Comparison of ENCODE assay signal across 10 cellular contexts in genomic region chr3:37183375-37183831, GRCh38. TPM values are rescaled to one million over a fixed set of nuclear protein-coding genes. Genes with fewer than 3 reads are reported as not detected.
A peak's percentile ranks its signal among the peaks of the same experiment; 100 is the strongest.
DNase-seq lines count a peak whose midpoint lies in the region; ATAC-seq and TF ChIP-seq lines count a peak whose summit lies in the region.
"Had no signal": no experiment of that assay in that cellular context is flagged by ENCODE, and none has a peak within 500 bp of the region (broad histone marks: within the 10 kb centered on the region; RNA-seq: fewer than 3 reads in every experiment).

No MANE protein-coding gene starts in this region.

- H3K9me3 ChIP-seq in upper lobe of right lung: no peaks in the 10 kb centered on the region
- no peaks in the 10 kb centered on the region for H3K9me3 ChIP-seq in WERI-Rb-1 (ENCODE audit: severe bottlenecking)
- H3K9me3 ChIP-seq in CD4-positive, alpha-beta memory T cell (ENCODE audit: control insufficient read depth in 1 of 2, low read length in 2 of 2): no peaks in the 10 kb centered on the region

- POLR2A ChIA-PET in CD4-positive, alpha-beta memory T cell (lab: Charles Lee; ENCODE audit: partially characterized antibody): no interaction called here

- H3K4me3 ChIP-seq in choroid plexus epithelial cell (ENCODE audit: low read depth, low read length): no peak overlapping the region
- H3K4me3 ChIP-seq in upper lobe of right lung: no peak overlapping the region
- H3K4me3 ChIP-seq in WERI-Rb-1 (ENCODE audit: low read depth, low read length): no peak overlapping the region
- no peak overlapping the region for H3K4me3 ChIP-seq in CD4-positive, alpha-beta memory T cell (ENCODE audit: low read length in 2 of 2)

- H3K27ac Mint-ChIP-seq in CD4-positive, alpha-beta memory T cell: peak overlapping the region in 1 of 7 donors; percentile 6

- CTCF ChIA-PET in CD4-positive, alpha-beta memory T cell (lab: Charles Lee; ENCODE audit: partially characterized antibody): interaction anchor here (1.5 kb wide), 1 partner anchor 30 kb away, joined by 5 read pairs; no protein-coding TSS in a partner anchor

- H3K4me3 Mint-ChIP-seq in CD4-positive, alpha-beta memory T cell: no peak overlapping the region

- H3K9me3 Mint-ChIP-seq in CD4-positive, alpha-beta memory T cell: no peaks in the 10 kb centered on the region

- H3K27me3 Mint-ChIP-seq in CD4-positive, alpha-beta memory T cell: no peaks in the 10 kb centered on the region

- ATAC-seq in upper lobe of right lung: peak; percentile 72

- peaks cover under 1 to 15% (median 7%) of the 10 kb centered on the region in 4 donors for H3K4me1 Mint-ChIP-seq in CD4-positive, alpha-beta memory T cell

- no peaks in the 10 kb centered on the region for H3K27me3 ChIP-seq in upper lobe of right lung
- no peaks in the 10 kb centered on the region for H3K27me3 ChIP-seq in WERI-Rb-1 (ENCODE audit: insufficient read depth, low read depth, severe bottlenecking)
- H3K27me3 ChIP-seq in CD4-positive, alpha-beta memory T cell (ENCODE audit: insufficient read depth, low read length): no peaks in the 10 kb centered on the region

- DNase-seq in LoVo (ENCODE audit: low spot score) (peak; percentile 39), choroid plexus epithelial cell (ENCODE audit: low read depth) (peak; percentile 93), medulla oblongata (ENCODE audit: extremely low spot score) (peak; percentile 84), upper lobe of right lung (no peak), WERI-Rb-1 (no peak), NCI-H748 (lab: John Stamatoyannopoulos, UW; ENCODE audit: unreplicated experiment) (no peak)
- DNase-seq in NK-92 treated with Interleukin-12 subunit alpha and Interleukin-12 subunit beta, amount 100 ng/mL, for 24 hours (lab: John Stamatoyannopoulos, UW): no peak
- DNase-seq in CD4-positive, alpha-beta memory T cell: no peak
- DNase-seq: stimulated activated CD4-positive, alpha-beta T cell treated with anti-CD3 and anti-CD28 coated beads, Interleukin-1b, Interleukin-23, amount 100 ng/mL, for 48 hours; T-helper 1 cell had no signal

- peak overlapping the region; percentile 33 for H3K27ac ChIP-seq in upper lobe of right lung
- H3K27ac ChIP-seq in WERI-Rb-1: no peak overlapping the region
- H3K27ac ChIP-seq in CD4-positive, alpha-beta memory T cell (ENCODE audit: low read depth, low read length): no peak overlapping the region

- peaks cover 15% of the 10 kb centered on the region for H3K4me1 ChIP-seq in upper lobe of right lung
- H3K4me1 ChIP-seq in CD4-positive, alpha-beta memory T cell (ENCODE audit: insufficient read depth, low read length): peaks cover 13% of the 10 kb centered on the region

- intact Hi-C loops in upper lobe of right lung (cut with DNase I): no loop called here
- intact Hi-C loops in CD4-positive, alpha-beta memory T cell (cut with micrococcal nuclease): no loop called here

- H3K36me3 ChIP-seq in upper lobe of right lung (no peaks in the 10 kb centered on the region), WERI-Rb-1 (no peaks in the 10 kb centered on the region)
- no peaks in the 10 kb centered on the region for H3K36me3 ChIP-seq in CD4-positive, alpha-beta memory T cell (ENCODE audit: insufficient read depth, low read length)

- TF ChIP-seq CTCF in choroid plexus epithelial cell (conservative IDR thresholded peaks at IDR 0.05; ENCODE audit: low read depth, low read length) (no peak), upper lobe of right lung (IDR thresholded peaks at IDR 0.05) (no peak), WERI-Rb-1 (IDR thresholded peaks at IDR 0.05; ENCODE audit: low read depth, low read length) (no peak)

- no peaks in the 10 kb centered on the region for H3K36me3 Mint-ChIP-seq in CD4-positive, alpha-beta memory T cell

RNA-seq across cellular contexts. Expression of gene LRRFIP2, which starts 9.0 kb away (rescaled TPM):
- 50.3 TPM for total RNA-seq in upper lobe of right lung
- 10 to 100 TPM; 27.3 to 29.6 TPM for total RNA-seq in CD4-positive, alpha-beta memory T cell
- polyA plus RNA-seq in CD4-positive, alpha-beta memory T cell: 10 to 100 TPM in 1 of 2 donors, 1 to 10 TPM in 1; 8.2 to 16.7 TPM

RNA-seq across cellular contexts. Expression of gene GOLGA4, which starts 59.7 kb away (rescaled TPM):
- total RNA-seq in upper lobe of right lung: 96.6 TPM
- total RNA-seq in CD4-positive, alpha-beta memory T cell: 10 to 100 TPM; 66.6 to 75.7 TPM
- polyA plus RNA-seq in CD4-positive, alpha-beta memory T cell: 10 to 100 TPM in 1 of 2 donors, 1 to 10 TPM in 1; 2.4 to 39.5 TPM

Comparison
In these comparisons a context has a peak if more than half of its experiments do, and no peak if none do; other contexts are left out.
1. DNase-seq: peak in LoVo (single experiment), choroid plexus epithelial cell (single experiment) and medulla oblongata (single experiment); none in upper lobe of right lung (single experiment), WERI-Rb-1 (single experiment), NCI-H748 (single experiment), NK-92 treated with Interleukin-12 subunit alpha and Interleukin-12 subunit beta, amount 100 ng/mL, for 24 hours (single experiment) and CD4-positive, alpha-beta memory T cell (0 of 5).